9 cellular contexts compared by ENCODE assay signal in the genomic region with DNA sequence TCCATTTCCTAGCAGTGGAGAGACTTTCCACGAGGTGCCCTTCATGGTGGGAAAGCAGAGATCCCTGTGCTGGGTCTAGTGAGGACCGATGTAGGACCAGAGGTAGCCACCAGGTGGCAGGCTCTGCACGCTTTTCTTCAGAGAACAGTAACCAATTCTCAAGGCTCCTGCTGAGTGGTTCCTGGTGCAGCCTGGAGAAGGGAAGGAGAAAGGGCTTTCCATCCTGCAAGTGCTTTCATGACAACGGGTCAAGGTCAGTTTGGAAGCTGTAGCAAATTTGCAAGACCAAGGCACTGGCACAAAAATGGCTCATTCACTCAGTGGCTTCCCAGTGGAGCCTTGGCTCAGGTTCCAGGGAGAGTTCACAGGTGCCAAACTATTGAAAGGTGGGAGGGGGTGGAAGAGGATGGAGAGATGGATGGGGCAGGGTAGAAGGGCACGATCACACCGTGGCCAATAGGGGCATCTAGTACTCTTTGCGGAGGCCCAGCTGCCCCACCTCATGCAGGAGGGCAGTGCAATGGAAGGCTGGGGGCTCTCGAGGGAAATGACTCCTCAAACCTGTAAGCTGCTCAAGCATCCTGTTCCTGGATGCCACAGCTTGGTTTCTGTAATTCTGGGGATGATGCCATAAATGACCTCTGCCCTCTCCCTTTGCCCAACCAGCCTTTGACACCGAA. TPM values are rescaled to one million over a fixed set of nuclear protein-coding genes. Genes with fewer than 3 reads are reported as not detected.
DNase-seq lines count a peak whose midpoint lies in the region; ATAC-seq, FAIRE-seq and TF ChIP-seq lines count a peak whose summit lies in the region.
"Had no signal": no experiment of that assay in that cellular context is flagged by ENCODE, and none has a peak within 500 bp of the region (broad histone marks: within the 10 kb centered on the region; RNA-seq: fewer than 3 reads in every experiment).

No MANE protein-coding gene starts in this region.

- peak; percentile 82 to 93 (median 92) for ATAC-seq in pancreas

- H3K27ac ChIP-seq in pancreas, result no peak overlapping the region

- 31 to 32% methylated on average over 9 of the region's 9 CpGs for WGBS in pancreas, 2 donors

- no peaks in the 10 kb centered on the region for H3K27me3 ChIP-seq in pancreas

- H3K4me3 ChIP-seq in Jurkat, Clone E6-1 (ENCODE audit: low read length), result no peak overlapping the region
- no peak overlapping the region for H3K4me3 ChIP-seq in pancreas

- DNase-seq in NCI-H2081 (lab: John Stamatoyannopoulos, UW), result peak; percentile 63 to 72
- DNase-seq in NCI-H2081 treated with DMSO at 0.1 percent for 48 hours (lab: John Stamatoyannopoulos, UW), result no peak
- peak; percentile 45 for DNase-seq in Jurkat, Clone E6-1 (ENCODE audit: low read depth, low spot score)
- DNase-seq in SHP77 (lab: John Stamatoyannopoulos, UW), result peak; percentile 43 to 45
- DNase-seq in activated effector memory CD4-positive, alpha-beta T cell treated with Interleukin-2 at 50 U/mL for 16 hours, result peak; percentile 18
- peak; percentile 67 to 87 for DNase-seq in frontal cortex (ENCODE audit: low spot score in 2 of 2)
- DNase-seq in pancreas, result peak in 5 of 6 donors; percentile 52 to 89 (median 76)
- peak; percentile 85 for DNase-seq in urothelium cell line (ENCODE audit: low spot score)

- peaks cover 0 to 5% (median 0%) of the 10 kb centered on the region in 3 donors for H3K4me1 ChIP-seq in pancreas

- peak; percentile 88 to 94 (median 90) for TF ChIP-seq CTCF in pancreas (IDR thresholded peaks at IDR 0.05)

- FAIRE-seq in frontal cortex (lab: Jason Lieb, UNC) (no peak), pancreas (lab: Jason Lieb, UNC) (no peak), urothelium cell line (lab: Jason Lieb, UNC) (peak; percentile 42)
- FAIRE-seq: G401.6 had no signal

- H3K36me3 ChIP-seq in pancreas, result no peaks in the 10 kb centered on the region

- H3K9me3 ChIP-seq in pancreas, result no peaks in the 10 kb centered on the region

- intact Hi-C loops in pancreas (cut with DNase I), result no loop called here

RNA-seq across cellular contexts. Expression of gene KCNK16, which starts 25.5 kb away (rescaled TPM):
- polyA plus RNA-seq in Jurkat, Clone E6-1 (2012; ENCODE audit: insufficient read depth, insufficient read length), result not detected
- total RNA-seq in frontal cortex, result not detected
- 10 to 100 TPM in 1 of 6 donors, 1 to 10 TPM in 5; 1.7 to 12.7 (median 4.3) TPM for total RNA-seq in pancreas
- polyA plus RNA-seq in pancreas, result 100 to 1,000 TPM in 1 of 2 donors, 10 to 100 TPM in 1; 18.7 to 121 TPM

RNA-seq across cellular contexts. Expression of gene KCNK17, which starts 33.8 kb away (rescaled TPM):
- not detected for polyA plus RNA-seq in Jurkat, Clone E6-1 (2012; ENCODE audit: insufficient read depth, insufficient read length)
- total RNA-seq in frontal cortex, result 0.41 TPM
- total RNA-seq in pancreas, result 1 to 10 TPM in 4 of 6 donors, under 1 TPM in 2; 0.84 to 2.6 (median 1.0) TPM
- polyA plus RNA-seq in pancreas, result 10 to 100 TPM in 1 of 2 donors, 1 to 10 TPM in 1; 3.7 to 44.0 TPM
